ENCODE assay signal across 22 cellular contexts in genomic region chr1:9989773-9990172, GRCh38. TPM values are rescaled to one million over a fixed set of nuclear protein-coding genes. Genes with fewer than 3 reads are reported as not detected.
DNase-seq lines count a peak whose midpoint lies in the region; ATAC-seq, FAIRE-seq and TF ChIP-seq lines count a peak whose summit lies in the region.
"Had no signal": no experiment of that assay in that cellular context is flagged by ENCODE, and none has a peak within 500 bp of the region (broad histone marks: within the 10 kb centered on the region; RNA-seq: fewer than 3 reads in every experiment).

No MANE protein-coding gene starts in this region.

- no peaks in the 10 kb centered on the region for H3K36me3 ChIP-seq in GM23338 (ENCODE audit: insufficient read depth)
- peaks cover 8% of the 10 kb centered on the region for H3K36me3 ChIP-seq in neutrophil
- H3K36me3 ChIP-seq: HAP-1 had no signal

- H2AFZ ChIP-seq in GM23338: peak overlapping the region; percentile 23; the same call in 1 of the 2 replicates

- H3K9me3 ChIP-seq in neutrophil: no peaks in the 10 kb centered on the region
- H3K9me3 ChIP-seq: Caco-2, HAP-1 had no signal

- peaks cover 53% of the 10 kb centered on the region for H3K4me1 Mint-ChIP-seq in CD14-positive monocyte
- no peaks in the 10 kb centered on the region for H3K4me1 Mint-ChIP-seq in GM23338
- peaks cover 43% of the 10 kb centered on the region for H3K4me1 Mint-ChIP-seq in dendritic cell treated with granulocyte-macrophage colony-stimulating factor and Interleukin-4, amounts not matched to agents 40 ng/mL and 50 ng/mL, for 4 days (ENCODE audit: low read depth)
- no peaks in the 10 kb centered on the region for H3K4me1 Mint-ChIP-seq in stimulated activated naive CD8-positive, alpha-beta T cell treated with anti-CD3 and anti-CD28 coated beads, Interleukin-15, amount 100 ng/mL, for 72 hours

- H3K27me3 Mint-ChIP-seq in CD14-positive monocyte (ENCODE audit: low read depth in 3 of 3) (peaks cover 0 to 4% (median 4%) of the 10 kb centered on the region in 3 donors), GM23338 (ENCODE audit: insufficient read depth, low read depth, poor library complexity) (peaks cover 1% of the 10 kb centered on the region)
- H3K27me3 Mint-ChIP-seq in dendritic cell treated with granulocyte-macrophage colony-stimulating factor and Interleukin-4, amounts not matched to agents 40 ng/mL and 50 ng/mL, for 4 days: no peaks in the 10 kb centered on the region
- peaks cover 13% of the 10 kb centered on the region for H3K27me3 Mint-ChIP-seq in stimulated activated naive CD8-positive, alpha-beta T cell treated with anti-CD3 and anti-CD28 coated beads, Interleukin-15, amount 100 ng/mL, for 72 hours

- H3K4me3 ChIP-seq in GM23338 (no peak overlapping the region), neutrophil (ENCODE audit: low read depth in 1 of 2, low read length in 1 of 2) (no peak overlapping the region)
- H3K4me3 ChIP-seq: HAP-1 had no signal

- H3K4me1 ChIP-seq in GM23338 (ENCODE audit: insufficient read depth): no peaks in the 10 kb centered on the region
- H3K4me1 ChIP-seq in neutrophil (ENCODE audit: control insufficient read depth in 1 of 2, insufficient read depth in 1 of 2, low read depth in 1 of 2, low read length in 1 of 2): peaks cover 48 to 51% of the 10 kb centered on the region in 2 experiments
- H3K4me1 ChIP-seq: Caco-2, HAP-1 had no signal

- H3K36me3 Mint-ChIP-seq in CD14-positive monocyte (peaks cover 11 to 38% of the 10 kb centered on the region in 2 donors), GM23338 (ENCODE audit: low read depth) (no peaks in the 10 kb centered on the region)
- H3K36me3 Mint-ChIP-seq in dendritic cell treated with granulocyte-macrophage colony-stimulating factor and Interleukin-4, amounts not matched to agents 40 ng/mL and 50 ng/mL, for 4 days (ENCODE audit: low read depth): peaks cover 21% of the 10 kb centered on the region
- H3K36me3 Mint-ChIP-seq: CD4-positive, CD25-positive, alpha-beta regulatory T cell; CD8-positive, alpha-beta T cell had no signal

- H3K9me2 ChIP-seq in GM23338 (ENCODE audit: insufficient read depth): no peaks in the 10 kb centered on the region

- TF ChIP-seq CTCF in CD14-positive monocyte (IDR thresholded peaks at IDR 0.05) (no peak), GM23338 (conservative IDR thresholded peaks at IDR 0.05; ENCODE audit: low read depth in 2 of 2) (no peak), neutrophil (IDR thresholded peaks at IDR 0.05) (no peak)

- peak; percentile 46 for ATAC-seq in GM23338
- ATAC-seq in stimulated activated naive CD8-positive, alpha-beta T cell treated with anti-CD3 and anti-CD28 coated beads, Interleukin-15, amount 100 ng/mL, for 72 hours: no peak
- ATAC-seq: CD8-positive, alpha-beta T cell had no signal

- H3K4me3 Mint-ChIP-seq in CD14-positive monocyte: no peak overlapping the region
- H3K4me3 Mint-ChIP-seq in GM23338: no peak overlapping the region
- H3K4me3 Mint-ChIP-seq in dendritic cell treated with granulocyte-macrophage colony-stimulating factor and Interleukin-4, amounts not matched to agents 40 ng/mL and 50 ng/mL, for 4 days: no peak overlapping the region
- H3K4me3 Mint-ChIP-seq in stimulated activated naive CD8-positive, alpha-beta T cell treated with anti-CD3 and anti-CD28 coated beads, Interleukin-15, amount 100 ng/mL, for 72 hours: no peak overlapping the region
- H3K4me3 Mint-ChIP-seq: CD4-positive, CD25-positive, alpha-beta regulatory T cell; CD8-positive, alpha-beta T cell; HFFc6 had no signal

- no peaks in the 10 kb centered on the region for H4K20me1 ChIP-seq in GM23338 (replicated peaks; ENCODE audit: insufficient read depth)

- no peaks in the 10 kb centered on the region for H3K79me2 ChIP-seq in GM23338 (replicated peaks; ENCODE audit: insufficient read depth)

- no peaks in the 10 kb centered on the region for H3F3A ChIP-seq in GM23338 (replicated peaks; ENCODE audit: low read depth)

- no peaks in the 10 kb centered on the region for H3K27me3 ChIP-seq in GM23338 (ENCODE audit: insufficient read depth)
- H3K27me3 ChIP-seq in neutrophil: peaks cover 6% of the 10 kb centered on the region

- no peak for FAIRE-seq in urothelium cell line (lab: Jason Lieb, UNC)
- FAIRE-seq: G401.6, GM12892, H54 had no signal

- DNase-seq in CD14-positive monocyte (ENCODE audit: low spot score) (no peak), GM23338 (ENCODE audit: low spot score) (no peak), NCI-H510A (lab: John Stamatoyannopoulos, UW) (no peak), GM19240 (ENCODE audit: insufficient read length, low spot score) (no peak), urothelium cell line (ENCODE audit: low spot score) (no peak)
- DNase-seq in stimulated activated naive CD8-positive, alpha-beta T cell treated with anti-CD3 and anti-CD28 coated beads, Interleukin-15, amount 100 ng/mL, for 72 hours: no peak
- DNase-seq: C1 segment of cervical spinal cord; Caco-2; CD4-positive, CD25-positive, alpha-beta regulatory T cell; CD8-positive, alpha-beta T cell; DMS153; DND-41; GOT3; HFFc6 had no signal

- H3K27ac Mint-ChIP-seq in CD14-positive monocyte (peak overlapping the region; percentile 88 to 95 (median 93)), GM23338 (no peak overlapping the region)
- H3K27ac Mint-ChIP-seq in dendritic cell treated with granulocyte-macrophage colony-stimulating factor and Interleukin-4, amounts not matched to agents 40 ng/mL and 50 ng/mL, for 4 days: peak overlapping the region; percentile 79
- H3K27ac Mint-ChIP-seq in stimulated activated naive CD8-positive, alpha-beta T cell treated with anti-CD3 and anti-CD28 coated beads, Interleukin-15, amount 100 ng/mL, for 72 hours: no peak overlapping the region
- H3K27ac Mint-ChIP-seq: CD8-positive, alpha-beta T cell; HFFc6 had no signal

- intact Hi-C loops in CD14-positive monocyte (cut with micrococcal nuclease): loop anchor here in 1 of 2 donors (10.0 kb wide), 1 partner anchor 45 kb away; the partner anchor contains the start of genes LZIC and NMNAT1
- intact Hi-C loops in dendritic cell treated with granulocyte-macrophage colony-stimulating factor and Interleukin-4, amounts not matched to agents 40 ng/mL and 50 ng/mL, for 4 days (cut with micrococcal nuclease): no loop called here

- H3K9me3 Mint-ChIP-seq in CD14-positive monocyte (no peaks in the 10 kb centered on the region), GM23338 (no peaks in the 10 kb centered on the region)
- no peaks in the 10 kb centered on the region for H3K9me3 Mint-ChIP-seq in dendritic cell treated with granulocyte-macrophage colony-stimulating factor and Interleukin-4, amounts not matched to agents 40 ng/mL and 50 ng/mL, for 4 days
- no peaks in the 10 kb centered on the region for H3K9me3 Mint-ChIP-seq in stimulated activated naive CD8-positive, alpha-beta T cell treated with anti-CD3 and anti-CD28 coated beads, Interleukin-15, amount 100 ng/mL, for 72 hours
- H3K9me3 Mint-ChIP-seq: CD8-positive, alpha-beta T cell; HFFc6 had no signal

- H3K27ac ChIP-seq in GM23338 (ENCODE audit: low read depth) (no peak overlapping the region), neutrophil (peak overlapping the region; percentile 94)

- no peak overlapping the region for H3K4me2 ChIP-seq in GM23338

TF ChIP-seq in GM23338, 12 proteins besides CTCF, POLR2A, EP300 and RAD21:
- TF ChIP-seq CREB1 (CRISPR knock-in tag; IDR thresholded peaks at IDR 0.05; ENCODE audit: low read depth) (no peak), ZNF331 (CRISPR knock-in tag; IDR thresholded peaks at IDR 0.05; ENCODE audit: low read depth) (no peak), ETS1 (IDR thresholded peaks at IDR 0.05) (no peak)

RNA-seq across cellular contexts. Expression of gene RBP7, which starts 7.3 kb away (rescaled TPM):
- 100 to 1,000 TPM; 306 to 340 TPM for polyA plus RNA-seq in CD14-positive monocyte
- 3.2 and 11.7 TPM in 2 replicates for total RNA-seq in GM23338 (2014; rRNA removed; shearing (Covaris generic))
- 16.7 and 18.9 TPM in 2 replicates for polyA plus RNA-seq in GM23338 (2016; fragmentation: Nextera tagmentation; extraction: Ambion mirVana)
- total RNA-seq: A172; A673; CD4-positive, CD25-positive, alpha-beta regulatory T cell; CD8-positive, alpha-beta T cell had no signal
- polyA plus RNA-seq: CD4-positive, CD25-positive, alpha-beta regulatory T cell had no signal

RNA-seq across cellular contexts. Expression of gene UBE4B, which starts 43.0 kb away (rescaled TPM):
- 1 to 10 TPM; 6.0 to 9.2 TPM for polyA plus RNA-seq in CD14-positive monocyte
- 76.5 and 115 TPM in 2 replicates for total RNA-seq in GM23338 (2014; rRNA removed; shearing (Covaris generic))
- 27.9 and 28.4 TPM in 2 replicates for polyA plus RNA-seq in GM23338 (2016; fragmentation: Nextera tagmentation; extraction: Ambion mirVana)

RNA-seq across cellular contexts. Expression of gene NMNAT1, which starts 46.5 kb away (rescaled TPM):
- 1 to 10 TPM; 6.8 to 9.9 TPM for polyA plus RNA-seq in CD14-positive monocyte
- 2.1 and 2.5 TPM in 2 replicates for total RNA-seq in GM23338 (2014; rRNA removed; shearing (Covaris generic))
- polyA plus RNA-seq in GM23338 (2016; fragmentation: Nextera tagmentation; extraction: Ambion mirVana): 2.8 and 3.9 TPM in 2 replicates

RNA-seq across cellular contexts. Expression of gene LZIC, which starts 46.6 kb away (rescaled TPM):
- polyA plus RNA-seq in CD14-positive monocyte: 10 to 100 TPM; 28.2 to 32.9 TPM
- 14.8 and 19.4 TPM in 2 replicates for total RNA-seq in GM23338 (2014; rRNA removed; shearing (Covaris generic))
- polyA plus RNA-seq in GM23338 (2016; fragmentation: Nextera tagmentation; extraction: Ambion mirVana): 22.3 and 23.5 TPM in 2 replicates

Comparison
In these comparisons a context has a peak if more than half of its experiments do, and no peak if none do; other contexts are left out.
1. H3K27ac Mint-ChIP-seq: peak in CD14-positive monocyte (7 of 7) and dendritic cell treated with granulocyte-macrophage colony-stimulating factor and Interleukin-4, amounts not matched to agents 40 ng/mL and 50 ng/mL, for 4 days (single experiment); none in GM23338 (single experiment) and stimulated activated naive CD8-positive, alpha-beta T cell treated with anti-CD3 and anti-CD28 coated beads, Interleukin-15, amount 100 ng/mL, for 72 hours (0 of 2).
2. RNA of gene RBP7, which starts 7.3 kb away (polyA plus RNA-seq): 306 to 340 TPM in CD14-positive monocyte; 16.7 to 18.9 TPM in GM23338; every median in the first group is over 10 times any median in the second.